ENCODE assay signal across 20 cellular contexts in the genomic region with DNA sequence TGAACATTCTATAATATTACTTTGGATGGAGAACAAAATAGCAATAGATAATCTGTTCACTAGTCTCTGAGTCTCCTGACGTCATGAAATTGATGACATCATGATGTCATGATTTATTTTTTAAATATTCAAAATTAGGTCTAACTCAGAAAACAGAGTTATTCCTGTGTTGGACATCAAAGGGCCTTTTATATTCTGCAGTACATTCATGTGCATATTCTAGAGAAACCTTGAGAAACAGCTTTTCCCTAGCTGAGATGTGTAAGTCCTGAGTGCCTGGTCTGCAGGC. TPM values are rescaled to one million over a fixed set of nuclear protein-coding genes. Genes with fewer than 3 reads are reported as not detected.
DNase-seq lines count a peak whose midpoint lies in the region; ATAC-seq, FAIRE-seq and TF ChIP-seq lines count a peak whose summit lies in the region.
"Had no signal": no experiment of that assay in that cellular context is flagged by ENCODE, and none has a peak within 500 bp of the region (broad histone marks: within the 10 kb centered on the region; RNA-seq: fewer than 3 reads in every experiment).

No MANE protein-coding gene starts in this region.

- TF ChIP-seq RAD21 in HepG2 (CRISPR knock-in tag; IDR thresholded peaks at IDR 0.05) (no peak), SK-N-SH (IDR thresholded peaks at IDR 0.05; ENCODE audit: low read length) (no peak)

- intact Hi-C loops in HepG2 (cut with micrococcal nuclease; ENCODE audit: unreplicated experiment) (no loop called here), right lobe of liver (cut with DNase I) (no loop called here)
- intact Hi-C loops in activated T-helper 2 cell treated with anti-CD3 and anti-CD28 coated beads, Interferon-gamma antibody, Interleukin-2, Interleukin-4, amounts not matched to agents 10 μg/mL and 5 μg/mL and 100 μg/mL, durations not matched to agents 14 hours and 24 hours and 36 hours (cut with micrococcal nuclease), result loop anchor here (5.0 kb wide), 1 partner anchor 33 kb away; no protein-coding TSS in a partner anchor

- peak overlapping the region; percentile 28 for H3K27ac Mint-ChIP-seq in activated T-helper 2 cell treated with anti-CD3 and anti-CD28 coated beads, Interferon-gamma antibody, Interleukin-2, Interleukin-4, amounts not matched to agents 10 μg/mL and 5 μg/mL and 100 μg/mL, durations not matched to agents 14 hours and 24 hours and 36 hours
- H3K27ac Mint-ChIP-seq: CD4-positive, alpha-beta memory T cell; IgD-negative memory B cell had no signal

- H3K4me1 ChIP-seq in HepG2 (ENCODE audit: insufficient read depth, low read length), result no peaks in the 10 kb centered on the region
- no peaks in the 10 kb centered on the region for H3K4me1 ChIP-seq in right lobe of liver
- H3K4me1 ChIP-seq in MM.1S (ENCODE audit: low read length), result peaks cover 29% of the 10 kb centered on the region
- H3K4me1 ChIP-seq in SK-N-SH (ENCODE audit: control insufficient read depth in 1 of 2, insufficient read depth in 2 of 2, low read depth in 1 of 2, low read length in 1 of 2), result peaks cover 0 to 3% of the 10 kb centered on the region in 2 experiments; a peak in 1 of 4 replicates
- H3K4me1 ChIP-seq: Caco-2 had no signal

- H3K27ac ChIP-seq in HepG2 (ENCODE audit: extremely low read length, insufficient read depth, low read length) (no peak overlapping the region), right lobe of liver (no peak overlapping the region), MM.1S (ENCODE audit: low read length) (peak overlapping the region; percentile 82), SK-N-SH (ENCODE audit: low read depth in 2 of 2, low read length in 1 of 2) (no peak overlapping the region)

- H3K9ac ChIP-seq in HepG2 (ENCODE audit: insufficient read depth, low read depth, low read length) (no peak overlapping the region), MM.1S (ENCODE audit: low read length) (no peak overlapping the region), SK-N-SH (no peak overlapping the region)
- H3K9ac ChIP-seq: BLaER1 treated with 17β-estradiol and CSF1 and Interleukin-3, amounts not matched to agents 10 nM and 100 nM had no signal

- no peak for TF ChIP-seq CTCF in HepG2 (CRISPR knock-in tag; IDR thresholded peaks at IDR 0.05)
- no peak for TF ChIP-seq CTCF in right lobe of liver (IDR thresholded peaks at IDR 0.05)
- no peak for TF ChIP-seq CTCF in MM.1S (IDR thresholded peaks at IDR 0.05; ENCODE audit: low read length)
- no peak for TF ChIP-seq CTCF in SK-N-SH (IDR thresholded peaks at IDR 0.05)

- H3K36me3 ChIP-seq in HepG2 (replicated peaks in 1 of 2; ENCODE audit: control insufficient read depth in 1 of 2, insufficient read depth in 2 of 2, low read length in 2 of 2) (no peaks in the 10 kb centered on the region), right lobe of liver (no peaks in the 10 kb centered on the region), MM.1S (replicated peaks; ENCODE audit: insufficient read depth, low read length) (no peaks in the 10 kb centered on the region), SK-N-SH (replicated peaks in 1 of 2; ENCODE audit: control insufficient read depth in 1 of 2, insufficient read depth in 2 of 2, low read length in 1 of 2) (no peaks in the 10 kb centered on the region)
- H3K36me3 ChIP-seq: BLaER1 treated with 17β-estradiol and CSF1 and Interleukin-3, amounts not matched to agents 10 nM and 100 nM; MG63 had no signal

- H3K9me3 Mint-ChIP-seq in activated T-helper 2 cell treated with anti-CD3 and anti-CD28 coated beads, Interferon-gamma antibody, Interleukin-2, Interleukin-4, amounts not matched to agents 10 μg/mL and 5 μg/mL and 100 μg/mL, durations not matched to agents 14 hours and 24 hours and 36 hours, result no peaks in the 10 kb centered on the region
- H3K9me3 Mint-ChIP-seq: IgD-negative memory B cell had no signal

- TF ChIP-seq POLR2A in HepG2 (IDR thresholded peaks at IDR 0.05; ENCODE audit: insufficient read depth in 1 of 2, low read depth in 2 of 2, low read length in 2 of 2) (no peak), right lobe of liver (IDR thresholded peaks at IDR 0.05) (no peak)

- no peaks in the 10 kb centered on the region for H3K9me3 ChIP-seq in HepG2 (ENCODE audit: low read length)
- no peaks in the 10 kb centered on the region for H3K9me3 ChIP-seq in right lobe of liver
- no peaks in the 10 kb centered on the region for H3K9me3 ChIP-seq in MM.1S (replicated peaks; ENCODE audit: insufficient read depth, low read length)
- no peaks in the 10 kb centered on the region for H3K9me3 ChIP-seq in SK-N-SH
- H3K9me3 ChIP-seq: BLaER1 treated with 17β-estradiol and CSF1 and Interleukin-3, amounts not matched to agents 10 nM and 100 nM; Caco-2; MG63 had no signal

- WGBS in HepG2 (ENCODE audit: low lambda C conversion rate), result 0% methylated on average over 1 of the region's 1 CpG
- WGBS in right lobe of liver (ENCODE audit: insufficient coverage, low coverage, low lambda C conversion rate, missing lambda C conversion rate), result 36% methylated on average over 1 of the region's 1 CpG
- 14% methylated on average over 1 of the region's 1 CpG for WGBS in SK-N-SH (ENCODE audit: low lambda C conversion rate)

- no peaks in the 10 kb centered on the region for H3K27me3 Mint-ChIP-seq in activated T-helper 2 cell treated with anti-CD3 and anti-CD28 coated beads, Interferon-gamma antibody, Interleukin-2, Interleukin-4, amounts not matched to agents 10 μg/mL and 5 μg/mL and 100 μg/mL, durations not matched to agents 14 hours and 24 hours and 36 hours (ENCODE audit: low read depth)
- H3K27me3 Mint-ChIP-seq: CD4-positive, alpha-beta memory T cell had no signal

- FAIRE-seq in HepG2 (lab: Jason Lieb, UNC), result no peak
- FAIRE-seq: A204.1, RCC 7860 had no signal

- H3K4me3 ChIP-seq in HepG2 (replicated peaks in 1 of 3; ENCODE audit: insufficient read depth in 1 of 3, low read depth in 2 of 3, low read length in 3 of 3) (no peak overlapping the region), right lobe of liver (no peak overlapping the region), MM.1S (ENCODE audit: low read length) (no peak overlapping the region; the same call in 1 of the 2 replicates), SK-N-SH (ENCODE audit: low read depth in 2 of 2, low read length in 1 of 2) (no peak overlapping the region)
- H3K4me3 ChIP-seq: BLaER1 treated with 17β-estradiol and CSF1 and Interleukin-3, amounts not matched to agents 10 nM and 100 nM; MG63 had no signal

- no peak for ATAC-seq in HepG2
- no peak for ATAC-seq in right lobe of liver
- no peak for ATAC-seq in GM18858 (IDR thresholded peaks at IDR 0.05; ENCODE audit: unreplicated experiment)
- ATAC-seq: HCT116, SK-N-SH treated with all-trans-retinoic acid at 6 μM for 48 hours had no signal

- in situ Hi-C loops in HepG2 (cut with HindIII; ENCODE audit: extremely low pct_ligation_motif_present, low pct_unique_long_range_greater_than_20kb), result no loop called here

- TF ChIP-seq EP300 in HepG2 (IDR thresholded peaks at IDR 0.05; ENCODE audit: low read depth in 2 of 2, low read length in 2 of 2) (no peak), HepG2 (CRISPR knock-in tag; IDR thresholded peaks at IDR 0.05; ENCODE audit: borderline replicate concordance) (no peak), SK-N-SH (IDR thresholded peaks at IDR 0.05; ENCODE audit: borderline replicate concordance in 1 of 2, low read depth in 1 of 2, low read length in 1 of 2) (no peak)

- no peaks in the 10 kb centered on the region for H3K79me2 ChIP-seq in HepG2 (ENCODE audit: insufficient read depth, low read length)
- H3K79me2 ChIP-seq in MM.1S (ENCODE audit: low read length), result no peaks in the 10 kb centered on the region
- no peaks in the 10 kb centered on the region for H3K79me2 ChIP-seq in SK-N-SH (ENCODE audit: insufficient read depth)

- H2AFZ ChIP-seq in HepG2 (ENCODE audit: low read length) (no peak overlapping the region), MM.1S (ENCODE audit: low read length) (no peak overlapping the region; the same call in 1 of the 2 replicates), SK-N-SH (ENCODE audit: low read depth) (no peak overlapping the region)

- H4K20me1 ChIP-seq in HepG2 (ENCODE audit: insufficient read depth, low read length), result no peaks in the 10 kb centered on the region
- H4K20me1 ChIP-seq in MM.1S (ENCODE audit: insufficient read depth, low read length), result no peaks in the 10 kb centered on the region
- no peaks in the 10 kb centered on the region for H4K20me1 ChIP-seq in SK-N-SH (ENCODE audit: insufficient read depth)
- H4K20me1 ChIP-seq: BLaER1 treated with 17β-estradiol and CSF1 and Interleukin-3, amounts not matched to agents 10 nM and 100 nM had no signal

- H3K9me2 ChIP-seq in MM.1S (replicated peaks; ENCODE audit: insufficient read depth, low read length) (no peaks in the 10 kb centered on the region), SK-N-SH (no peaks in the 10 kb centered on the region)

- H3K4me1 Mint-ChIP-seq in activated T-helper 2 cell treated with anti-CD3 and anti-CD28 coated beads, Interferon-gamma antibody, Interleukin-2, Interleukin-4, amounts not matched to agents 10 μg/mL and 5 μg/mL and 100 μg/mL, durations not matched to agents 14 hours and 24 hours and 36 hours (ENCODE audit: low read depth), result peaks cover 35% of the 10 kb centered on the region

- DNase-seq in HepG2 (ENCODE audit: low spot score) (no peak), right lobe of liver (no peak), MM.1S (no peak), AML-193 (lab: John Stamatoyannopoulos, UW) (no peak), SK-N-SH (no peak)
- no peak for DNase-seq in activated T-helper 2 cell treated with anti-CD3 and anti-CD28 coated beads, Interferon-gamma antibody, Interleukin-2, Interleukin-4, amounts not matched to agents 10 μg/mL and 5 μg/mL and 100 μg/mL, durations not matched to agents 14 hours and 24 hours and 36 hours (ENCODE audit: low spot score)
- DNase-seq: Caco-2; CD4-positive, alpha-beta memory T cell; EL; MG63; NCI-H2029 treated with DMSO at 0.1 percent for 48 hours; NCI-H2227 treated with DMSO at 0.1 percent for 48 hours; SIG-M5 had no signal

- H3K27me3 ChIP-seq in HepG2 (ENCODE audit: control insufficient read depth in 1 of 2, insufficient read depth in 2 of 2, low read length in 2 of 2) (peaks cover 0 to 11% of the 10 kb centered on the region in 2 experiments; a peak in 1 of 5 replicates), right lobe of liver (no peaks in the 10 kb centered on the region), MM.1S (replicated peaks; ENCODE audit: insufficient read depth, low read length) (no peaks in the 10 kb centered on the region), SK-N-SH (ENCODE audit: insufficient read depth) (no peaks in the 10 kb centered on the region)
- H3K27me3 ChIP-seq: BLaER1 treated with 17β-estradiol and CSF1 and Interleukin-3, amounts not matched to agents 10 nM and 100 nM; MG63 had no signal

- H3K4me2 ChIP-seq in HepG2 (ENCODE audit: low read depth, low read length), result no peak overlapping the region
- H3K4me2 ChIP-seq in MM.1S (ENCODE audit: low read depth, low read length), result peak overlapping the region; percentile 71; the same call in 1 of the 2 replicates
- no peak overlapping the region for H3K4me2 ChIP-seq in SK-N-SH

- no peak overlapping the region for H3K4me3 Mint-ChIP-seq in activated T-helper 2 cell treated with anti-CD3 and anti-CD28 coated beads, Interferon-gamma antibody, Interleukin-2, Interleukin-4, amounts not matched to agents 10 μg/mL and 5 μg/mL and 100 μg/mL, durations not matched to agents 14 hours and 24 hours and 36 hours (ENCODE audit: low read depth)
- H3K4me3 Mint-ChIP-seq: CD4-positive, alpha-beta memory T cell; IgD-negative memory B cell had no signal

- BruUV-seq in HepG2 (replicated peaks; lab: Mats Ljungman, UMichigan), result no TSS peak

- CTCF ChIA-PET in HepG2 (lab: Yijun Ruan, JAX; ENCODE audit: low intra/inter-chr PET ratio, low total read pairs) (no interaction called here), SK-N-SH (lab: Yijun Ruan, JAX) (interaction anchor here (2.1 kb wide), 1 partner anchor 20 kb away, joined by 6 read pairs; no protein-coding TSS in a partner anchor)

- no peaks in the 10 kb centered on the region for H3K36me3 Mint-ChIP-seq in activated T-helper 2 cell treated with anti-CD3 and anti-CD28 coated beads, Interferon-gamma antibody, Interleukin-2, Interleukin-4, amounts not matched to agents 10 μg/mL and 5 μg/mL and 100 μg/mL, durations not matched to agents 14 hours and 24 hours and 36 hours (ENCODE audit: low read depth)
- H3K36me3 Mint-ChIP-seq: CD4-positive, alpha-beta memory T cell had no signal

- H3F3A ChIP-seq in MM.1S (ENCODE audit: insufficient read depth, low read length) (peaks cover 23% of the 10 kb centered on the region), SK-N-SH (replicated peaks; ENCODE audit: insufficient read depth) (peaks cover 12% of the 10 kb centered on the region)

- POLR2A ChIA-PET in HepG2 (lab: Yijun Ruan, JAX), result no interaction called here
- POLR2A ChIA-PET in SK-N-SH (lab: Yijun Ruan, JAX), result no interaction called here

RNA-seq across cellular contexts. Expression of gene MYB, which starts 53.3 kb away (rescaled TPM):
- 0.20 and 0.44 TPM in 2 replicates for total RNA-seq in HepG2 (2016; rRNA removed; fragmentation: Illumina TruSeq; extraction: Trizol)
- 0.44 TPM in 1 of 2 replicates, not detected in the other for total RNA-seq in HepG2 (2016; cell fraction: cytosol; rRNA removed; fragmentation: Illumina TruSeq; extraction: Trizol; ENCODE audit: low read depth)
- total RNA-seq in HepG2 (2016; cell fraction: insoluble cytoplasmic fraction; rRNA removed; fragmentation: Illumina TruSeq; extraction: Trizol), result 0.15 TPM in 2 replicates
- total RNA-seq in HepG2 (2016; cell fraction: membrane; rRNA removed; fragmentation: Illumina TruSeq; extraction: Trizol), result 0.09 TPM in 1 of 2 replicates, not detected in the other
- total RNA-seq in HepG2 (2016; cell fraction: nucleus; rRNA removed; fragmentation: Illumina TruSeq; extraction: Trizol), result 0.31 and 0.40 TPM in 2 replicates
- 0.04 TPM in 1 of 2 replicates, not detected in the other for polyA plus RNA-seq in HepG2 (2011; rRNA removed)
- polyA plus RNA-seq in HepG2 (2011; cell fraction: cytosol; rRNA removed), result 0.03 TPM in 1 of 2 replicates, not detected in the other
- polyA plus RNA-seq in HepG2 (2011; cell fraction: nucleus; rRNA removed), result not detected in 2 replicates
- polyA plus RNA-seq in HepG2 (2012), result 0.11 TPM in 1 of 2 replicates, not detected in the other
- 0.07 TPM in 1 of 2 replicates, not detected in the other for polyA plus RNA-seq in HepG2 (2016; cell fraction: cytosol; fragmentation: Illumina TruSeq; extraction: Trizol; ENCODE audit: low read depth)
- polyA plus RNA-seq in HepG2 (2016; cell fraction: insoluble cytoplasmic fraction; fragmentation: Illumina TruSeq; extraction: Trizol; ENCODE audit: low read depth), result 0.15 and 0.20 TPM in 2 replicates
- 0.08 TPM in 1 of 2 replicates, not detected in the other for polyA plus RNA-seq in HepG2 (2016; cell fraction: membrane; fragmentation: Illumina TruSeq; extraction: Trizol; ENCODE audit: low read depth)
- 0.25 and 0.31 TPM in 2 replicates for polyA plus RNA-seq in HepG2 (2016; cell fraction: nucleus; fragmentation: Illumina TruSeq; extraction: Trizol; ENCODE audit: insufficient read depth, low read depth)
- 2.4 TPM in 1 of 2 replicates, not detected in the other for polyA minus RNA-seq in HepG2 (2011; rRNA and poly(A)+ RNA removed; ENCODE audit: low replicate concordance)
- polyA minus RNA-seq in HepG2 (2011; cell fraction: cytosol; rRNA and poly(A)+ RNA removed), result not detected in 2 replicates
- polyA minus RNA-seq in HepG2 (2011; cell fraction: nucleus; rRNA and poly(A)+ RNA removed), result not detected in 2 replicates
- total RNA-seq in right lobe of liver, result under 1 TPM in 5 of 6 experiments, not detected in 1; 0.11 to 0.51 (median 0.33) TPM
- 82.5 and 84.5 TPM in 2 replicates for total RNA-seq in activated T-helper 2 cell treated with anti-CD3 and anti-CD28 coated beads, Interferon-gamma antibody, Interleukin-2, Interleukin-4, amounts not matched to agents 10 μg/mL and 5 μg/mL and 100 μg/mL, durations not matched to agents 14 hours and 24 hours and 36 hours
- 0.85 and 1.2 TPM in 2 replicates for polyA plus RNA-seq in SK-N-SH (2012; rRNA removed)
- 1.0 TPM in 2 replicates for polyA plus RNA-seq in SK-N-SH (2012; cell fraction: cytosol; rRNA removed)
- polyA plus RNA-seq in SK-N-SH (2012; cell fraction: nucleus; rRNA removed), result 1.1 and 1.3 TPM in 2 replicates
- polyA plus RNA-seq: IgD-negative memory B cell had no signal

Comparison
In these comparisons a context has a peak if more than half of its experiments do, and no peak if none do; other contexts are left out.
1. RNA of gene MYB, which starts 53.3 kb away (total RNA-seq): 82.5 to 84.5 TPM in activated T-helper 2 cell treated with anti-CD3 and anti-CD28 coated beads, Interferon-gamma antibody, Interleukin-2, Interleukin-4, amounts not matched to agents 10 μg/mL and 5 μg/mL and 100 μg/mL, durations not matched to agents 14 hours and 24 hours and 36 hours; 0.11 to 0.51 TPM in right lobe of liver and 0.09 to 0.44 TPM in HepG2; every median in the first group is over 10 times any median in the second.